Comparison of ENCODE assay signal across 16 cellular contexts in the genomic region with DNA sequence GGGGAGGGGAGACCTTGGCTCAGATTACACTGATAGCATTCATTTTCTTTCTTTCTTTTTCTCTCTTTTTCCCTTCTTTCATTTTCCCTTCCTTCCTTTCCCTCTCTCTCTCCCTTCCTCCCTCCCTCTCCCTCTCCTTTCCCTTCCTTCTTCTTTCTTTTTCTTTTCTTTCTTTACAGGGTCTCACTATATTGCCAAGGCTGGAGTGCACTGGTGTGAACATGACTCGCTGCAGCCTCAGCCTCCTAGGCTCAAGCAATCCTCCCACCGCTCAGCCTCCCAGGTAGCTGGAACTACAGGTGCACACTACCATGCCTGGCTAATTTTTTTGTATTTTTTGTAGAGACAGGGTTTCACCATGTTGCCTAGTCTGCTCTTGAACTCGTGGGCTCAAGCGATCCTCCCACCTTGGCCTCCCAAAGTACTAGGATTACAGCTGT.
DNase-seq lines count a peak whose midpoint lies in the region; ATAC-seq, FAIRE-seq and TF ChIP-seq lines count a peak whose summit lies in the region.
"Had no signal": no experiment of that assay in that cellular context is flagged by ENCODE, and none has a peak within 500 bp of the region (broad histone marks: within the 10 kb centered on the region; RNA-seq: fewer than 3 reads in every experiment).

No MANE protein-coding gene starts in this region.

- no peaks in the 10 kb centered on the region for H3K36me3 ChIP-seq in GM23338 (ENCODE audit: insufficient read depth)
- H3K36me3 ChIP-seq in K562 (ENCODE audit: control insufficient read depth, insufficient read depth, low read length) = no peaks in the 10 kb centered on the region
- H3K36me3 ChIP-seq in mesodermal cell (ENCODE audit: control insufficient read depth, insufficient read depth, low read length) = peaks cover 22% of the 10 kb centered on the region
- H3K36me3 ChIP-seq in sigmoid colon = peaks cover 0 to 20% (median 0%) of the 10 kb centered on the region in 4 donors
- H3K36me3 ChIP-seq in upper lobe of right lung = no peaks in the 10 kb centered on the region
- H3K36me3 ChIP-seq: BLaER1 treated with 17β-estradiol and CSF1 and Interleukin-3, amounts not matched to agents 10 nM and 100 nM had no signal

- FAIRE-seq in K562 (lab: Jason Lieb, UNC) (no peak), GM19239 (lab: Jason Lieb, UNC) (no peak)
- FAIRE-seq: G401.6, GM12892 had no signal

- H3K79me2 ChIP-seq in GM23338 (replicated peaks; ENCODE audit: insufficient read depth) = no peaks in the 10 kb centered on the region
- no peaks in the 10 kb centered on the region for H3K79me2 ChIP-seq in K562 (ENCODE audit: control insufficient read depth, insufficient read depth, low read length)

- H3K9me3 ChIP-seq in K562 (replicated peaks; ENCODE audit: control insufficient read depth, insufficient read depth, low read depth, low read length) (no peaks in the 10 kb centered on the region), mesodermal cell (ENCODE audit: control insufficient read depth, low read length) (no peaks in the 10 kb centered on the region), sigmoid colon (no peaks in the 10 kb centered on the region), upper lobe of right lung (no peaks in the 10 kb centered on the region)
- H3K9me3 ChIP-seq: BLaER1 treated with 17β-estradiol and CSF1 and Interleukin-3, amounts not matched to agents 10 nM and 100 nM had no signal

- H3K4me2 ChIP-seq in GM23338 = no peak overlapping the region
- H3K4me2 ChIP-seq in K562 (ENCODE audit: insufficient read depth, low read length) = no peak overlapping the region
- H3K4me2 ChIP-seq: BLaER1 treated with 17β-estradiol and CSF1 and Interleukin-3, amounts not matched to agents 10 nM and 100 nM had no signal

- H3K27me3 Mint-ChIP-seq in GM23338 (ENCODE audit: insufficient read depth, low read depth, poor library complexity) = peaks cover 6% of the 10 kb centered on the region

- H3K4me1 ChIP-seq in GM23338 (ENCODE audit: insufficient read depth) (peaks cover 24% of the 10 kb centered on the region), K562 (replicated peaks in 1 of 2; ENCODE audit: control insufficient read depth in 2 of 2, insufficient read depth in 2 of 2, low read length in 2 of 2) (no peaks in the 10 kb centered on the region), mesodermal cell (ENCODE audit: control insufficient read depth, insufficient read depth, low read length, poor library complexity, severe bottlenecking) (peaks cover 8% of the 10 kb centered on the region), sigmoid colon (peaks cover 0 to 15% (median 8%) of the 10 kb centered on the region in 4 donors), upper lobe of right lung (no peaks in the 10 kb centered on the region)
- H3K4me1 ChIP-seq: BLaER1 treated with 17β-estradiol and CSF1 and Interleukin-3, amounts not matched to agents 10 nM and 100 nM had no signal

- DNase-seq in GM23338 (ENCODE audit: low spot score) = no peak
- DNase-seq in K562 (ENCODE audit: extremely low read depth in 1 of 4, low spot score in 3 of 4) = no peak
- no peak for DNase-seq in sigmoid colon
- DNase-seq in GM19239 (ENCODE audit: insufficient read length, low spot score) = no peak
- no peak for DNase-seq in upper lobe of right lung
- DNase-seq in GOT3 (lab: John Stamatoyannopoulos, UW) = no peak
- DNase-seq: ACHN; Calu3; CD4-positive, alpha-beta T cell; DMS79; H9 had no signal

- ATAC-seq in GM23338 = no peak
- no peak; the same call in 2 of the 3 replicates for ATAC-seq in K562
- ATAC-seq in GM18907 (IDR thresholded peaks at IDR 0.05; ENCODE audit: unreplicated experiment) = no peak
- ATAC-seq in upper lobe of right lung = no peak

- no peaks in the 10 kb centered on the region for H3K9me1 ChIP-seq in K562 (ENCODE audit: control insufficient read depth, insufficient read depth, low read length)

- no peak for TF ChIP-seq CTCF in GM23338 (conservative IDR thresholded peaks at IDR 0.05; ENCODE audit: low read depth in 2 of 2)
- no peak for TF ChIP-seq CTCF in K562 (IDR thresholded peaks at IDR 0.05 in 2 of 3, conservative IDR thresholded peaks at IDR 0.05 in 1 of 3; ENCODE audit: insufficient read depth in 2 of 3, low read depth in 1 of 3, low read length in 3 of 3)
- TF ChIP-seq CTCF in sigmoid colon (IDR thresholded peaks at IDR 0.05) = no peak
- TF ChIP-seq CTCF in upper lobe of right lung (IDR thresholded peaks at IDR 0.05) = no peak

- intact Hi-C loops in K562 (cut with micrococcal nuclease) = no loop called here
- intact Hi-C loops in sigmoid colon (cut with DNase I) = no loop called here
- intact Hi-C loops in upper lobe of right lung (cut with DNase I) = no loop called here

- WGBS in K562 (ENCODE audit: insufficient coverage, low coverage, missing lambda C conversion rate) = 1% methylated on average over 4 of the region's 4 CpGs
- 92 to 100% methylated on average over 3 of the region's 4 CpGs for WGBS in mesodermal cell (ENCODE audit: insufficient coverage in 2 of 2), 2 experiments
- 96 to 98% methylated on average over 4 of the region's 4 CpGs for WGBS in sigmoid colon, 2 donors

- no peak for TF ChIP-seq RAD21 in K562 (CRISPR knock-in tag; conservative IDR thresholded peaks at IDR 0.05 in 1 of 2, IDR thresholded peaks at IDR 0.05 in 1 of 2)

- no peaks in the 10 kb centered on the region for H4K20me1 ChIP-seq in GM23338 (replicated peaks; ENCODE audit: insufficient read depth)
- no peaks in the 10 kb centered on the region for H4K20me1 ChIP-seq in K562 (replicated peaks; ENCODE audit: control insufficient read depth, insufficient read depth, low read length)
- H4K20me1 ChIP-seq: BLaER1 treated with 17β-estradiol and CSF1 and Interleukin-3, amounts not matched to agents 10 nM and 100 nM had no signal

- no peak for TF ChIP-seq POLR2A in K562 (conservative IDR thresholded peaks at IDR 0.05)
- TF ChIP-seq POLR2A in sigmoid colon (IDR thresholded peaks at IDR 0.05) = no peak

- CTCF ChIA-PET in K562 (lab: Yijun Ruan, JAX; ENCODE audit: low intra/inter-chr PET ratio) = no interaction called here

- H3K4me3 ChIP-seq in GM23338 = no peak overlapping the region
- H3K4me3 ChIP-seq in K562 = no peak overlapping the region
- H3K4me3 ChIP-seq in mesodermal cell (ENCODE audit: extremely low read depth, insufficient read depth, low read length, poor library complexity, severe bottlenecking) = no peak overlapping the region
- no peak overlapping the region for H3K4me3 ChIP-seq in sigmoid colon
- H3K4me3 ChIP-seq in upper lobe of right lung = no peak overlapping the region
- H3K4me3 ChIP-seq: BLaER1 treated with 17β-estradiol and CSF1 and Interleukin-3, amounts not matched to agents 10 nM and 100 nM had no signal

- H3K27ac ChIP-seq in GM23338 (ENCODE audit: low read depth) = peak overlapping the region; percentile 55; the same call in 1 of the 2 replicates
- no peak overlapping the region for H3K27ac ChIP-seq in K562 (ENCODE audit: extremely low read depth, low read depth, low read length)
- peak overlapping the region; percentile 69 for H3K27ac ChIP-seq in mesodermal cell (ENCODE audit: low read depth, low read length, severe bottlenecking)
- peak overlapping the region; percentile 14 to 48 (median 42) for H3K27ac ChIP-seq in sigmoid colon
- no peak overlapping the region for H3K27ac ChIP-seq in upper lobe of right lung
- H3K27ac ChIP-seq: BLaER1 treated with 17β-estradiol and CSF1 and Interleukin-3, amounts not matched to agents 10 nM and 100 nM had no signal

- H3K9me2 ChIP-seq in GM23338 (ENCODE audit: insufficient read depth) = no peaks in the 10 kb centered on the region

- H2AFZ ChIP-seq in GM23338 (no peak overlapping the region), K562 (ENCODE audit: low read depth, low read length) (no peak overlapping the region)

- H3K27me3 ChIP-seq in GM23338 (ENCODE audit: insufficient read depth) = no peaks in the 10 kb centered on the region
- peaks cover 50 to 63% of the 10 kb centered on the region in 2 experiments for H3K27me3 ChIP-seq in K562 (ENCODE audit: control insufficient read depth in 2 of 2, insufficient read depth in 2 of 2, low read length in 2 of 2)
- no peaks in the 10 kb centered on the region for H3K27me3 ChIP-seq in sigmoid colon
- H3K27me3 ChIP-seq in upper lobe of right lung = no peaks in the 10 kb centered on the region
- H3K27me3 ChIP-seq: BLaER1 treated with 17β-estradiol and CSF1 and Interleukin-3, amounts not matched to agents 10 nM and 100 nM had no signal

- BruUV-seq in K562 (replicated peaks; lab: Mats Ljungman, UMichigan) = no TSS peak

- peaks cover 16% of the 10 kb centered on the region; the same call in 2 of the 3 replicates for H3K4me1 Mint-ChIP-seq in GM23338

- H3K4me3 Mint-ChIP-seq in GM23338 = no peak overlapping the region
- H3K4me3 Mint-ChIP-seq: CD4-positive, alpha-beta T cell; H9 had no signal

- no peak overlapping the region for H3K9ac ChIP-seq in K562 (ENCODE audit: insufficient read depth in 1 of 2, low read depth in 2 of 2, low read length in 2 of 2)
- H3K9ac ChIP-seq: BLaER1 treated with 17β-estradiol and CSF1 and Interleukin-3, amounts not matched to agents 10 nM and 100 nM had no signal

- no peaks in the 10 kb centered on the region for H3F3A ChIP-seq in GM23338 (replicated peaks; ENCODE audit: low read depth)

- H3K9me3 Mint-ChIP-seq in GM23338 = no peaks in the 10 kb centered on the region
- H3K9me3 Mint-ChIP-seq: CD4-positive, alpha-beta T cell; H9 had no signal

- TF ChIP-seq EP300 in K562 (IDR thresholded peaks at IDR 0.05; ENCODE audit: low read length) = no peak
- TF ChIP-seq EP300 in sigmoid colon (IDR thresholded peaks at IDR 0.05) = no peak

- H3K27ac Mint-ChIP-seq in GM23338 = no peak overlapping the region
- H3K27ac Mint-ChIP-seq: CD4-positive, alpha-beta T cell had no signal

- POLR2A ChIA-PET in K562 (lab: Yijun Ruan, JAX) = interaction anchor here (1.3 to 2.0 kb wide), 3 partner anchors 10 to 31 kb away, joined by 3 to 4 read pairs (median 3); no protein-coding TSS in a partner anchor

- in situ Hi-C loops in K562 (cut with MboI) = no loop called here

- 0 out of 3 replicates have a peak, but pooled peaks cover 4% of the 10 kb centered on the region for H3K36me3 Mint-ChIP-seq in GM23338 (ENCODE audit: low read depth)

TF ChIP-seq in GM23338, 12 proteins besides CTCF, POLR2A, EP300 and RAD21 (continues in another document):
- TF ChIP-seq POLR2AphosphoS5 (IDR thresholded peaks at IDR 0.05; ENCODE audit: low read depth) = no peak
- no peak for TF ChIP-seq EZH2 (IDR thresholded peaks at IDR 0.05; ENCODE audit: low read depth, unreplicated experiment)
- TF ChIP-seq NANOG (IDR thresholded peaks at IDR 0.05; ENCODE audit: borderline replicate concordance) = no peak
- no peak for TF ChIP-seq CREB1 (CRISPR knock-in tag; IDR thresholded peaks at IDR 0.05; ENCODE audit: low read depth)

Comparison
In these comparisons a context has a peak if more than half of its experiments do, and no peak if none do; other contexts are left out.
1. H3K27ac ChIP-seq: peak in GM23338 (single experiment), mesodermal cell (single experiment) and sigmoid colon (4 of 4); none in K562 (single experiment) and upper lobe of right lung (single experiment).